Comparison of ENCODE assay signal across 23 cellular contexts in the genomic region with DNA sequence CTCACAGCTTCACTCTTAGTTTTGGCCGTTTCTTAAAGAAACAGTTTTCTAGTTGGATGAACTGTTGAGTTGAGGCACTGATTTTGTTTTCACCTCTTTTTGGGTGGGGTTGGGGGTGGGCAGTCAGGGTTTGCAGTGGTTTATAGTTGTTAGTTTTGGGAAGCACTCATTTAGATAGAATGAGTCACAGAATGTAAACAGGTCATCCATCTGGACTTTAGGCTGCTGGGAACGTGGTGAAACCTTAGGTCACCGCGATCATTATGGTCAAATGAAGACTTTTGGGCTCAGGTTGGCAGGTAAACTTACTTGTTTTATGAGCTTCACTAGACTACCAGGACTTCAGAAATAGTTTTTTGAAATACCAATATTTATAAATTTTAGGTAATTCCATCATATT.
"Had no signal": no experiment of that assay in that cellular context is flagged by ENCODE, and none has a peak within 500 bp of the region (broad histone marks: within the 10 kb centered on the region; RNA-seq: fewer than 3 reads in every experiment).

No MANE protein-coding gene starts in this region.

- FAIRE-seq: frontal cortex had no signal

- ATAC-seq: activated T-cell treated with anti-CD3 and anti-CD28 coated beads, Interleukin-2, amount 50 U/mL, for 72 hours; lower lobe of right lung; naive thymus-derived CD4-positive, alpha-beta T cell had no signal

- H3K36me3 ChIP-seq: uterus had no signal

- H3K27me3 ChIP-seq: sigmoid colon, testis, uterus had no signal

- H3K4me1 ChIP-seq: lower lobe of right lung, testis, uterus had no signal

- H3K27ac ChIP-seq: lower lobe of right lung, sigmoid colon, testis, uterus had no signal

- H3K9me3 ChIP-seq: lower lobe of right lung, sigmoid colon, testis, uterus had no signal

- H3K4me3 ChIP-seq: lower lobe of right lung, sigmoid colon, testis, uterus had no signal

- DNase-seq: activated CD4-positive, alpha-beta memory T cell treated with anti-CD3 and anti-CD28 coated beads for 36 hours; activated CD4-positive, alpha-beta T cell treated with anti-CD3 and anti-CD28 coated beads for 48 hours; activated effector memory CD4-positive, alpha-beta T cell treated with Interleukin-2 at 50 U/mL for 16 hours; activated naive CD4-positive, alpha-beta T cell treated with anti-CD3 and anti-CD28 coated beads for 36 hours; activated naive CD8-positive, alpha-beta T cell treated with anti-CD3 and anti-CD28 coated beads, Interleukin-2, amount 10 ng/mL, durations not matched to agents 7 days and 5 days; activated T-cell treated with anti-CD3 and anti-CD28 coated beads, Interleukin-2, amount 50 U/mL, for 72 hours; caudate nucleus; dermis blood vessel endothelial cell; effector CD8-positive, alpha-beta T cell; erythroblast; glutamatergic neuron; hippocampal formation; lower lobe of right lung; naive thymus-derived CD4-positive, alpha-beta T cell; occipital lobe; sigmoid colon; stimulated activated CD4-positive, alpha-beta T cell treated with anti-CD3 and anti-CD28 coated beads, Interleukin-2, amount 100 ng/mL, for 48 hours; stimulated activated naive CD4-positive, alpha-beta T cell; T1000; testis; trophoblast cell; uterus had no signal
